12 cellular contexts compared by ENCODE assay signal in the genomic region with DNA sequence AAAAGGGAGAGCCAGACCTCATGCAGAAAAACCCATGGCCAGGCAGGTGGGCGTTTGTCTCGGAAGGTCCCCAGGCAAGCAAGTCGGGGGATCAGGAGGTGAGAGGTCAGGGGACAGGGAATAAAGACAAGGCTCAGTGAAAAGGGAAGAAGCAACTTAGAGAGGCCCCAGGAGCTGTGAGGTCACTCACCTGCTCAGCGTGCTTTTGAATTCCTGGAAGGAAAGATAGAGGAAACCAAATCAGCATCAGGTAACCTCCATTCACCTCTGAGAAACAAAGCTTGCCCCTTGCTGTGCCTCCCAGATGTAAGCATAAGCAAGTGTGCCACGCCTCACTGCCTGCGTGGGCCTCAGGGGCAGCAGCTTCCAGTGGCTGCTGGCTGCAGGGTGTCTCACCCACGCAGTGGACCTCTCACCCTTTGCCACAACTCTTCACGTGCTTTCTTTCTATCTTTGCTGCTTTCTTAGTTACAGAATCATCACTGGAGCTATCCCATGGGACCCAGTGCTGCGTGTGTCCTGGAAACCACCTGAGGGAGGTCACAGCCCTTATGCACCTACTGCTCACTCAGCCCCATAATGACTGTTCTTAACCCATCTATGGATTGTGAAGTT. TPM values are rescaled to one million over a fixed set of nuclear protein-coding genes. Genes with fewer than 3 reads are reported as not detected.
DNase-seq lines count a peak whose midpoint lies in the region; ATAC-seq and TF ChIP-seq lines count a peak whose summit lies in the region.
"Had no signal": no experiment of that assay in that cellular context is flagged by ENCODE, and none has a peak within 500 bp of the region (broad histone marks: within the 10 kb centered on the region; RNA-seq: fewer than 3 reads in every experiment).

No MANE protein-coding gene starts in this region.

- H3K4me2 ChIP-seq in smooth muscle cell, result no peak overlapping the region

- 52% methylated on average over 9 of the region's 9 CpGs for WGBS in smooth muscle cell (ENCODE audit: low lambda C conversion rate)

- H3K36me3 Mint-ChIP-seq in IgD-negative memory B cell, result no peaks in the 10 kb centered on the region

- H3K27ac ChIP-seq in smooth muscle cell (ENCODE audit: low read depth), result no peak overlapping the region
- H3K27ac ChIP-seq in substantia nigra (ENCODE audit: low read depth, low read length, poor library complexity, severe bottlenecking), result no peak overlapping the region
- H3K27ac ChIP-seq: esophagus muscularis mucosa, ovary, SK-N-MC had no signal

- H2AFZ ChIP-seq in smooth muscle cell (ENCODE audit: low read depth), result no peak overlapping the region

- H3K9me3 Mint-ChIP-seq in IgD-negative memory B cell, result no peaks in the 10 kb centered on the region
- H3K9me3 Mint-ChIP-seq: activated CD4-positive, alpha-beta memory T cell treated with anti-CD3 and anti-CD28 coated beads for 36 hours had no signal

- peak; percentile 29 for DNase-seq in Caki2 (ENCODE audit: low read depth)
- no peak for DNase-seq in smooth muscle cell (lab: John Stamatoyannopoulos, UW; ENCODE audit: unreplicated experiment)
- no peak for DNase-seq in omental fat pad (ENCODE audit: low spot score)
- no peak for DNase-seq in OCI-M1 (lab: John Stamatoyannopoulos, UW)
- DNase-seq in substantia nigra (lab: John Stamatoyannopoulos, UW), result no peak
- DNase-seq: activated CD4-positive, alpha-beta memory T cell treated with anti-CD3 and anti-CD28 coated beads for 36 hours; ovary had no signal

- peak overlapping the region in 3 of 4 donors; percentile 51 to 61 (median 54) for H3K4me3 Mint-ChIP-seq in IgD-negative memory B cell
- H3K4me3 Mint-ChIP-seq: activated CD4-positive, alpha-beta memory T cell treated with anti-CD3 and anti-CD28 coated beads for 36 hours had no signal

- in situ Hi-C loops in Caki2 (cut with HindIII; ENCODE audit: low pct_unique_long_range_greater_than_20kb, low sequenced_read_pairs), result no loop called here

- H3K9ac ChIP-seq in smooth muscle cell (ENCODE audit: low read depth), result no peak overlapping the region

- no peaks in the 10 kb centered on the region for H3K79me2 ChIP-seq in smooth muscle cell (ENCODE audit: low read depth)

- no peaks in the 10 kb centered on the region for H3K36me3 ChIP-seq in smooth muscle cell (ENCODE audit: low read depth)
- H3K36me3 ChIP-seq: ovary had no signal

- ATAC-seq in GM19351 (IDR thresholded peaks at IDR 0.05; ENCODE audit: unreplicated experiment) (peak; percentile 77), HG02840 (IDR thresholded peaks at IDR 0.05; ENCODE audit: low FRiP score, unreplicated experiment) (peak; percentile 49), omental fat pad (ENCODE audit: low FRiP score) (no peak)

- H3K4me3 ChIP-seq in smooth muscle cell, result no peak overlapping the region
- H3K4me3 ChIP-seq: esophagus muscularis mucosa, ovary, SK-N-MC had no signal

- H3K27me3 ChIP-seq in smooth muscle cell (ENCODE audit: low read depth), result peaks cover 23% of the 10 kb centered on the region
- H3K27me3 ChIP-seq: esophagus muscularis mucosa, ovary had no signal

- no peaks in the 10 kb centered on the region for H3K27me3 Mint-ChIP-seq in IgD-negative memory B cell

- no peaks in the 10 kb centered on the region for H3K9me3 ChIP-seq in smooth muscle cell (replicated peaks; ENCODE audit: low read depth)
- H3K9me3 ChIP-seq: esophagus muscularis mucosa, ovary had no signal

- H3K4me1 ChIP-seq in smooth muscle cell (ENCODE audit: low read depth), result no peaks in the 10 kb centered on the region

- peaks cover 15 to 20% (median 20%) of the 10 kb centered on the region in 3 donors for H3K4me1 Mint-ChIP-seq in IgD-negative memory B cell

- no peaks in the 10 kb centered on the region for H3F3A ChIP-seq in smooth muscle cell (ENCODE audit: low read depth)

- H3K27ac Mint-ChIP-seq in IgD-negative memory B cell, result peak overlapping the region; percentile 40 to 95 (median 77)
- H3K27ac Mint-ChIP-seq: activated CD4-positive, alpha-beta memory T cell treated with anti-CD3 and anti-CD28 coated beads for 36 hours had no signal

- H4K20me1 ChIP-seq in smooth muscle cell (ENCODE audit: low read depth), result no peaks in the 10 kb centered on the region

- TF ChIP-seq CTCF in smooth muscle cell (IDR thresholded peaks at IDR 0.05; ENCODE audit: borderline replicate concordance, insufficient read depth, poor library complexity, severe bottlenecking), result no peak
- no peak for TF ChIP-seq CTCF in omental fat pad (IDR thresholded peaks at IDR 0.05)

RNA-seq across cellular contexts. Expression of a gene that starts 6.0 kb away (rescaled TPM):
- 56.2 and 62.2 TPM in 2 replicates for total RNA-seq in Caki2 (2014; rRNA removed; shearing (Covaris generic); ENCODE audit: low replicate concordance)
- 0.71 TPM for polyA plus RNA-seq in IgD-negative memory B cell
- total RNA-seq in smooth muscle cell, result 3.4 TPM in 1 of 2 replicates, not detected in the other
- polyA plus RNA-seq in smooth muscle cell, result 0.45 TPM in 1 of 2 replicates, not detected in the other
- total RNA-seq in omental fat pad, result 1 to 10 TPM in 2 of 4 donors, under 1 TPM in 2; 0.79 to 2.9 (median 1.1) TPM

RNA-seq across cellular contexts. Expression of a gene that starts 24.1 kb away (rescaled TPM):
- total RNA-seq in Caki2 (2014; rRNA removed; shearing (Covaris generic); ENCODE audit: low replicate concordance), result 17.9 and 32.2 TPM in 2 replicates
- polyA plus RNA-seq in IgD-negative memory B cell, result 1.3 TPM
- 6.3 and 7.5 TPM in 2 replicates for total RNA-seq in smooth muscle cell
- polyA plus RNA-seq in smooth muscle cell, result 2.4 and 2.6 TPM in 2 replicates
- 10 to 100 TPM in 3 of 4 donors, 1 to 10 TPM in 1; 9.8 to 16.4 (median 12.6) TPM for total RNA-seq in omental fat pad

RNA-seq across cellular contexts. Expression of a gene that starts 44.7 kb away (rescaled TPM):
- 4,377 and 4,541 TPM in 2 replicates for total RNA-seq in Caki2 (2014; rRNA removed; shearing (Covaris generic); ENCODE audit: low replicate concordance)
- 2,243 TPM for polyA plus RNA-seq in IgD-negative memory B cell
- total RNA-seq in smooth muscle cell, result 2,098 and 2,144 TPM in 2 replicates
- 617 and 686 TPM in 2 replicates for polyA plus RNA-seq in smooth muscle cell
- 1,000 to 10,000 TPM; 1,928 to 2,385 (median 2,165) TPM for total RNA-seq in omental fat pad

RNA-seq across cellular contexts. Expression of a gene that starts 51.6 kb away (rescaled TPM):
- total RNA-seq in Caki2 (2014; rRNA removed; shearing (Covaris generic); ENCODE audit: low replicate concordance), result not detected in 2 replicates
- polyA plus RNA-seq in IgD-negative memory B cell (not detected), smooth muscle cell (not detected in 2 replicates)
- total RNA-seq in smooth muscle cell (not detected in 2 replicates), omental fat pad (not detected)
- total RNA-seq: activated CD4-positive, alpha-beta memory T cell treated with anti-CD3 and anti-CD28 coated beads for 36 hours; esophagus muscularis mucosa had no signal
- polyA plus RNA-seq: ovary had no signal

Comparison
In these comparisons a context has a peak if more than half of its experiments do, and no peak if none do; other contexts are left out.
1. RNA of a gene that starts 6.0 kb away (total RNA-seq): 56.2 to 62.2 TPM in Caki2; 0.79 to 2.9 TPM in omental fat pad and 3.4 TPM in smooth muscle cell; every median in the first group is over 10 times any median in the second.